ENCODE assay signal across 16 cellular contexts in the genomic region with DNA sequence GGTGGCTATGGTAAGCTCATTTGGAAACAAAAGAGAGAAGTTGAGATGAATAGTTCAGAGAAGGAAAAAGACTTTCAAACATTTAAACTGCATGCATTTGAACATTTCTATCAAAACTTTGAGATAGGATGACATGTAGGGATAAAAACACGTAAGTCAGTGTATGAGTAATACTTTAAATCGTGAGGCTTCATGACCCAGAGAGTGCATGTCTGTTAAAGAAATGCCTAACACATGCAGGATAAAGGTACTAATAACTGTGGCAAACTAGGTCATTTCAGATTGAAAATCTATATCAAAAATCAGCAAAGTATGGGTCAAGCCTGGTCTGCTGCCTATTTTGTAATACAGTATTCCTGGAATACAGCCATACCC.
DNase-seq lines count a peak whose midpoint lies in the region; ATAC-seq, FAIRE-seq and TF ChIP-seq lines count a peak whose summit lies in the region.
"Had no signal": no experiment of that assay in that cellular context is flagged by ENCODE, and none has a peak within 500 bp of the region (broad histone marks: within the 10 kb centered on the region; RNA-seq: fewer than 3 reads in every experiment).

No MANE protein-coding gene starts in this region.

- H3K27me3 ChIP-seq in cardiac muscle cell (no peaks in the 10 kb centered on the region), K562 (ENCODE audit: control insufficient read depth in 2 of 2, insufficient read depth in 2 of 2, low read length in 2 of 2) (no peaks in the 10 kb centered on the region), gastrocnemius medialis (no peaks in the 10 kb centered on the region)
- H3K27me3 ChIP-seq: BLaER1 had no signal

- no peaks in the 10 kb centered on the region for H3K36me3 Mint-ChIP-seq in type B pancreatic cell
- H3K36me3 Mint-ChIP-seq: CD14-positive monocyte had no signal

- peak overlapping the region; percentile 24 for H3K27ac Mint-ChIP-seq in type B pancreatic cell
- H3K27ac Mint-ChIP-seq: CD14-positive monocyte; CD4-positive, alpha-beta memory T cell had no signal

- no peaks in the 10 kb centered on the region for H3K79me2 ChIP-seq in K562 (ENCODE audit: control insufficient read depth, insufficient read depth, low read length)

- WGBS in K562 (ENCODE audit: insufficient coverage, low coverage, missing lambda C conversion rate), result 62% methylated on average over 2 of the region's 2 CpGs

- TF ChIP-seq CTCF in cardiac muscle cell (IDR thresholded peaks at IDR 0.05; ENCODE audit: low read depth, low read length) (no peak), K562 (IDR thresholded peaks at IDR 0.05 in 2 of 3, conservative IDR thresholded peaks at IDR 0.05 in 1 of 3; ENCODE audit: insufficient read depth in 2 of 3, low read depth in 1 of 3, low read length in 3 of 3) (no peak), type B pancreatic cell (conservative IDR thresholded peaks at IDR 0.05) (no peak), gastrocnemius medialis (IDR thresholded peaks at IDR 0.05 in 4 of 5, conservative IDR thresholded peaks at IDR 0.05 in 1 of 5) (no peak)

- no peak for TF ChIP-seq POLR2A in H54 (IDR thresholded peaks at IDR 0.05; ENCODE audit: low read depth, low read length)
- no peak for TF ChIP-seq POLR2A in K562 (conservative IDR thresholded peaks at IDR 0.05)
- TF ChIP-seq POLR2A in gastrocnemius medialis (IDR thresholded peaks at IDR 0.05), result no peak

- H3K9ac ChIP-seq in K562 (ENCODE audit: insufficient read depth in 1 of 2, low read depth in 2 of 2, low read length in 2 of 2), result no peak overlapping the region
- H3K9ac ChIP-seq: BLaER1 had no signal

- no peaks in the 10 kb centered on the region for H3K27me3 Mint-ChIP-seq in type B pancreatic cell
- H3K27me3 Mint-ChIP-seq: CD4-positive, alpha-beta memory T cell had no signal

- H3K4me3 Mint-ChIP-seq in type B pancreatic cell, result no peak overlapping the region
- H3K4me3 Mint-ChIP-seq: CD14-positive monocyte; CD4-positive, alpha-beta memory T cell had no signal

- in situ Hi-C loops in K562 (cut with MboI), result no loop called here
- in situ Hi-C loops in gastrocnemius medialis (cut with MboI; ENCODE audit: low sequenced_read_pairs in 4 of 4), result no loop called here

- DNase-seq in cardiac muscle cell (ENCODE audit: low read depth in 1 of 2, low spot score in 1 of 2), result no peak
- DNase-seq in Right ventricle myocardium superior, result no peak
- DNase-seq in H54 (ENCODE audit: insufficient read length, low spot score), result no peak
- no peak for DNase-seq in K562 (ENCODE audit: extremely low read depth in 1 of 4, low spot score in 3 of 4)
- no peak for DNase-seq in type B pancreatic cell (ENCODE audit: extremely low spot score, unreplicated experiment)
- DNase-seq in gastrocnemius medialis, result no peak
- no peak for DNase-seq in EL
- DNase-seq: 8988T; CD4-positive, alpha-beta memory T cell; DMS79 treated with DMSO at 0.1 percent for 48 hours had no signal

- intact Hi-C loops in Right ventricle myocardium superior (cut with DNase I), result no loop called here
- intact Hi-C loops in K562 (cut with micrococcal nuclease), result no loop called here
- intact Hi-C loops in gastrocnemius medialis (cut with DNase I; ENCODE audit: low total_unique reads), result no loop called here

- H3K9me1 ChIP-seq in K562 (ENCODE audit: control insufficient read depth, insufficient read depth, low read length), result no peaks in the 10 kb centered on the region

- H3K4me1 ChIP-seq in cardiac muscle cell (ENCODE audit: low read depth) (peaks cover 26% of the 10 kb centered on the region), K562 (replicated peaks in 1 of 2; ENCODE audit: control insufficient read depth in 2 of 2, insufficient read depth in 2 of 2, low read length in 2 of 2) (peaks cover 0 to 10% of the 10 kb centered on the region in 2 experiments; a peak in 2 of 5 replicates), gastrocnemius medialis (no peaks in the 10 kb centered on the region)
- H3K4me1 ChIP-seq: BLaER1 had no signal

- H3K27ac ChIP-seq in cardiac muscle cell, result peak overlapping the region; percentile 85
- H3K27ac ChIP-seq in K562 (ENCODE audit: extremely low read depth, low read depth, low read length), result peak overlapping the region; percentile 43; the same call in 1 of the 3 replicates
- H3K27ac ChIP-seq in gastrocnemius medialis, result no peak overlapping the region
- H3K27ac ChIP-seq: BLaER1 had no signal

- POLR2A ChIA-PET in K562 (lab: Yijun Ruan, JAX), result no interaction called here

- H2AFZ ChIP-seq in K562 (ENCODE audit: low read depth, low read length), result peak overlapping the region; percentile 74

- no peak overlapping the region for H3K4me2 ChIP-seq in K562 (ENCODE audit: insufficient read depth, low read length)
- H3K4me2 ChIP-seq: BLaER1 had no signal

- H4K20me1 ChIP-seq in K562 (replicated peaks; ENCODE audit: control insufficient read depth, insufficient read depth, low read length), result no peaks in the 10 kb centered on the region
- H4K20me1 ChIP-seq: BLaER1 had no signal

- CTCF ChIA-PET in K562 (lab: Yijun Ruan, JAX; ENCODE audit: low intra/inter-chr PET ratio), result no interaction called here

- peaks cover 9% of the 10 kb centered on the region for H3K9me3 Mint-ChIP-seq in type B pancreatic cell

- no peaks in the 10 kb centered on the region for H3K4me1 Mint-ChIP-seq in type B pancreatic cell (ENCODE audit: unreplicated experiment)
- H3K4me1 Mint-ChIP-seq: CD14-positive monocyte; CD4-positive, alpha-beta memory T cell had no signal

- H3K4me3 ChIP-seq in cardiac muscle cell, result no peak overlapping the region
- H3K4me3 ChIP-seq in K562, result no peak overlapping the region
- no peak overlapping the region for H3K4me3 ChIP-seq in gastrocnemius medialis
- H3K4me3 ChIP-seq: BLaER1, GM12878, HAP-1 had no signal

- TF ChIP-seq EP300 in K562 (IDR thresholded peaks at IDR 0.05; ENCODE audit: low read length), result no peak

- ATAC-seq in Right ventricle myocardium superior (ENCODE audit: poor library complexity), result no peak
- ATAC-seq in K562, result peak; percentile 52
- no peak for ATAC-seq in gastrocnemius medialis
- ATAC-seq: GM12878 had no signal

- TF ChIP-seq RAD21 in K562 (CRISPR knock-in tag; conservative IDR thresholded peaks at IDR 0.05 in 1 of 2, IDR thresholded peaks at IDR 0.05 in 1 of 2), result no peak

- H3K9me3 ChIP-seq in cardiac muscle cell (ENCODE audit: low read depth) (no peaks in the 10 kb centered on the region), K562 (replicated peaks; ENCODE audit: control insufficient read depth, insufficient read depth, low read depth, low read length) (peaks cover 17% of the 10 kb centered on the region), gastrocnemius medialis (no peaks in the 10 kb centered on the region)
- H3K9me3 ChIP-seq: HAP-1 had no signal

- no peaks in the 10 kb centered on the region for H3K36me3 ChIP-seq in cardiac muscle cell
- peaks cover 7% of the 10 kb centered on the region; the same call in 1 of the 3 replicates for H3K36me3 ChIP-seq in K562 (ENCODE audit: control insufficient read depth, insufficient read depth, low read length)
- no peaks in the 10 kb centered on the region for H3K36me3 ChIP-seq in gastrocnemius medialis
- H3K36me3 ChIP-seq: BLaER1, HAP-1 had no signal

- peak; percentile 20 for FAIRE-seq in H54 (lab: Jason Lieb, UNC)
- FAIRE-seq in K562 (lab: Jason Lieb, UNC), result no peak
- FAIRE-seq: GM12878, GM19239, H1 had no signal

- no TSS peak for BruUV-seq in K562 (replicated peaks; lab: Mats Ljungman, UMichigan)

Comparison
In these comparisons a context has a peak if more than half of its experiments do, and no peak if none do; other contexts are left out.
1. H3K27ac ChIP-seq: peak in cardiac muscle cell (single experiment) and K562 (single experiment); none in gastrocnemius medialis (0 of 4).